ENCODE assay signal across 1 cellular context in the genomic region with DNA sequence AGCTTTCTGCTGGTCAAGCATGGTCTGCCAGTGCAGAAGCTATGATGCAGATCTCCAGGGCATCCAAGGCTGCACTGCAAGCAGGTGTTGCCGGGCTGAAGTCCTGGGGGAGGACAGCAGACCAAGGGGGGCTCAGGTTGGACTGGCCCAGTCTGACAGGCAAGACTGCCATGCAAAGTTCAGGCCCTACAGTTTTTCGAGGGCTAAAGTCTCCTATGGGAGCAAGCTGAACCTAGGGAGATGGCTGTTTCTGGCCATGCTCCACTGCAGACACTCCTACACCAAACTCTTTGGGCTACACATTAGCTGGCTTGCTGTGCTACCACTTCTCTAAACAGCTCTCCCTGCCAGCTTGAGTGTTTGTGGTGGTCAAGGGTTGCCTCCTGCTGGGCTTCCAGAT.
TF ChIP-seq lines count a peak whose summit lies in the region.

No MANE protein-coding gene starts in this region.

TF ChIP-seq in H1, 55 proteins besides CTCF, POLR2A, EP300 and RAD21 (continued from another document):
- no peak for TF ChIP-seq CHD2 (IDR thresholded peaks at IDR 0.05; ENCODE audit: low read length)
- TF ChIP-seq BCL11A (IDR thresholded peaks at IDR 0.05; ENCODE audit: low read depth in 2 of 2, low read length in 2 of 2): no peak
- TF ChIP-seq KDM5A (IDR thresholded peaks at IDR 0.05; ENCODE audit: low read length): no peak
- TF ChIP-seq JUN (IDR thresholded peaks at IDR 0.05; ENCODE audit: low read depth, low read length): no peak
- TF ChIP-seq, protein P1, sequence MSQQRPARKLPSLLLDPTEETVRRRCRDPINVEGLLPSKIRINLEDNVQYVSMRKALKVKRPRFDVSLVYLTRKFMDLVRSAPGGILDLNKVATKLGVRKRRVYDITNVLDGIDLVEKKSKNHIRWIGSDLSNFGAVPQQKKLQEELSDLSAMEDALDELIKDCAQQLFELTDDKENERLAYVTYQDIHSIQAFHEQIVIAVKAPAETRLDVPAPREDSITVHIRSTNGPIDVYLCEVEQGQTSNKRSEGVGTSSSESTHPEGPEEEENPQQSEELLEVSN (IDR thresholded peaks at IDR 0.05): no peak
- TF ChIP-seq, protein P2, sequence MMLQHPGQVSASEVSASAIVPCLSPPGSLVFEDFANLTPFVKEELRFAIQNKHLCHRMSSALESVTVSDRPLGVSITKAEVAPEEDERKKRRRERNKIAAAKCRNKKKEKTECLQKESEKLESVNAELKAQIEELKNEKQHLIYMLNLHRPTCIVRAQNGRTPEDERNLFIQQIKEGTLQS (IDR thresholded peaks at IDR 0.05; ENCODE audit: insufficient read depth, low read depth, low read length): no peak
- no peak for TF ChIP-seq RFX5 (IDR thresholded peaks at IDR 0.05; ENCODE audit: borderline replicate concordance, low read depth, low read length)
